ENCODE assay signal across 21 cellular contexts in genomic region chr2:191183516-191183915, GRCh38. TPM values are rescaled to one million over a fixed set of nuclear protein-coding genes. Genes with fewer than 3 reads are reported as not detected.
DNase-seq lines count a peak whose midpoint lies in the region; ATAC-seq and TF ChIP-seq lines count a peak whose summit lies in the region.
"Had no signal": no experiment of that assay in that cellular context is flagged by ENCODE, and none has a peak within 500 bp of the region (broad histone marks: within the 10 kb centered on the region; RNA-seq: fewer than 3 reads in every experiment).

No MANE protein-coding gene starts in this region.

- no peak overlapping the region for H4K91ac ChIP-seq in IMR-90 (ENCODE audit: insufficient read depth, low read depth, low read length)

- H3K9me1 ChIP-seq in IMR-90 (ENCODE audit: insufficient read depth, low read length): no peaks in the 10 kb centered on the region

- peak overlapping the region; percentile 12 for H3K27ac Mint-ChIP-seq in activated naive CD4-positive, alpha-beta T cell treated with anti-CD3 and anti-CD28 coated beads, Interleukin-2, amount 50 U/mL, for 24 hours
- H3K27ac Mint-ChIP-seq in activated naive CD4-positive, alpha-beta T cell treated with anti-CD3 and anti-CD28 coated beads, Interleukin-2, amount 10 ng/mL, durations not matched to agents 7 days and 5 days: no peak overlapping the region
- H3K27ac Mint-ChIP-seq in naive thymus-derived CD4-positive, alpha-beta T cell: no peak overlapping the region
- H3K27ac Mint-ChIP-seq: CD4-positive, alpha-beta memory T cell; GM23338; H9 had no signal

- CTCF ChIA-PET in activated naive CD4-positive, alpha-beta T cell treated with anti-CD3 and anti-CD28 coated beads, Interleukin-2, amount 10 ng/mL, durations not matched to agents 7 days and 5 days (lab: Charles Lee): interaction anchor here (0.9 to 1.3 kb wide), 3 partner anchors 11 to 77 kb away, joined by 3 to 4 read pairs (median 4); no protein-coding TSS in a partner anchor
- CTCF ChIA-PET in IMR-90 (lab: Yijun Ruan, JAX): no interaction called here
- CTCF ChIA-PET in naive thymus-derived CD4-positive, alpha-beta T cell (lab: Charles Lee): interaction anchor here (1.0 kb wide), 1 partner anchor 28 kb away, joined by 3 read pairs; no protein-coding TSS in a partner anchor

- intact Hi-C loops in IMR-90 (cut with micrococcal nuclease): no loop called here
- intact Hi-C loops in left lung (cut with DNase I): no loop called here
- intact Hi-C loops in upper lobe of right lung (cut with DNase I): no loop called here
- intact Hi-C loops in naive thymus-derived CD4-positive, alpha-beta T cell (cut with micrococcal nuclease): no loop called here

- POLR2A ChIA-PET in IMR-90 (lab: Charles Lee; ENCODE audit: unreplicated experiment): no interaction called here
- POLR2A ChIA-PET in naive thymus-derived CD4-positive, alpha-beta T cell (lab: Charles Lee): no interaction called here

- H4K8ac ChIP-seq in IMR-90 (ENCODE audit: low read depth in 2 of 2, low read length in 2 of 2): no peak overlapping the region

- H3K36me3 ChIP-seq in IMR-90 (ENCODE audit: control insufficient read depth, insufficient read depth, low read length): no peaks in the 10 kb centered on the region
- H3K36me3 ChIP-seq in left lung: no peaks in the 10 kb centered on the region
- no peaks in the 10 kb centered on the region for H3K36me3 ChIP-seq in upper lobe of right lung
- H3K36me3 ChIP-seq in naive thymus-derived CD4-positive, alpha-beta T cell (ENCODE audit: control insufficient read depth in 2 of 3, insufficient read depth in 3 of 3, low read length in 3 of 3): no peaks in the 10 kb centered on the region
- H3K36me3 ChIP-seq: BE2C; BLaER1 treated with 17β-estradiol and CSF1 and Interleukin-3, amounts not matched to agents 10 nM and 100 nM had no signal

- no peak for TF ChIP-seq POLR2A in IMR-90 (IDR thresholded peaks at IDR 0.05; ENCODE audit: low read depth, low read length)

- no peaks in the 10 kb centered on the region for H3K9me3 Mint-ChIP-seq in activated naive CD4-positive, alpha-beta T cell treated with anti-CD3 and anti-CD28 coated beads, Interleukin-2, amount 50 U/mL, for 24 hours
- no peaks in the 10 kb centered on the region for H3K9me3 Mint-ChIP-seq in activated naive CD4-positive, alpha-beta T cell treated with anti-CD3 and anti-CD28 coated beads, Interleukin-2, amount 10 ng/mL, durations not matched to agents 7 days and 5 days
- H3K9me3 Mint-ChIP-seq in naive thymus-derived CD4-positive, alpha-beta T cell: peaks cover 0 to 4% (median 0%) of the 10 kb centered on the region in 11 donors
- H3K9me3 Mint-ChIP-seq: CD4-positive, alpha-beta memory T cell; GM23338; H9 had no signal

- ATAC-seq in IMR-90 (ENCODE audit: low read depth) (no peak), left lung (peak; percentile 51), upper lobe of right lung (peak; percentile 67)
- ATAC-seq in naive thymus-derived CD4-positive, alpha-beta T cell: no peak
- ATAC-seq: GM23338, HCT116 had no signal

- H3K9me3 ChIP-seq in IMR-90 (ENCODE audit: control insufficient read depth, insufficient read depth, low read length) (no peaks in the 10 kb centered on the region), left lung (no peaks in the 10 kb centered on the region), upper lobe of right lung (no peaks in the 10 kb centered on the region)
- H3K9me3 ChIP-seq in naive thymus-derived CD4-positive, alpha-beta T cell (ENCODE audit: control insufficient read depth in 2 of 3, low read length in 3 of 3): no peaks in the 10 kb centered on the region
- H3K9me3 ChIP-seq: BE2C; BLaER1 treated with 17β-estradiol and CSF1 and Interleukin-3, amounts not matched to agents 10 nM and 100 nM had no signal

- TF ChIP-seq CTCF in IMR-90 (conservative IDR thresholded peaks at IDR 0.05; ENCODE audit: low read depth, low read length): no peak
- TF ChIP-seq CTCF in left lung (IDR thresholded peaks at IDR 0.05): no peak
- TF ChIP-seq CTCF in upper lobe of right lung (IDR thresholded peaks at IDR 0.05): no peak

- H3K23ac ChIP-seq in IMR-90 (ENCODE audit: low read depth, low read length): no peak overlapping the region

- H2BK15ac ChIP-seq in IMR-90 (ENCODE audit: low read depth, low read length): no peak overlapping the region

- no peak overlapping the region for H3K4ac ChIP-seq in IMR-90 (ENCODE audit: low read depth, low read length)

- H2BK5ac ChIP-seq in IMR-90 (ENCODE audit: low read depth, low read length, poor library complexity, severe bottlenecking): no peak overlapping the region

- DNase-seq in activated naive CD4-positive, alpha-beta T cell treated with anti-CD3 and anti-CD28 coated beads, Interleukin-2, amount 10 ng/mL, durations not matched to agents 7 days and 5 days: no peak
- DNase-seq in IMR-90: no peak
- no peak for DNase-seq in left lung
- no peak for DNase-seq in upper lobe of right lung
- no peak for DNase-seq in occipital lobe (lab: John Stamatoyannopoulos, UW)
- DNase-seq in naive thymus-derived CD4-positive, alpha-beta T cell: no peak
- no peak for DNase-seq in DMS153 (lab: John Stamatoyannopoulos, UW)
- DNase-seq: ACHN; AML-193; BE2C; CD4-positive, alpha-beta memory T cell; COR-L47; DMS79; GF-D8; H9 had no signal

- H3K14ac ChIP-seq in IMR-90 (replicated peaks; ENCODE audit: low read depth, low read length): no peak overlapping the region

- no TSS peak for BruUV-seq in IMR-90 (replicated peaks; lab: Mats Ljungman, UMichigan)

- in situ Hi-C loops in IMR-90 (cut with MboI; ENCODE audit: low sequenced_read_pairs): no loop called here

- H3K9ac ChIP-seq in IMR-90 (ENCODE audit: low read depth, low read length): no peak overlapping the region
- H3K9ac ChIP-seq: BLaER1 treated with 17β-estradiol and CSF1 and Interleukin-3, amounts not matched to agents 10 nM and 100 nM had no signal

- H3K27me3 ChIP-seq in IMR-90 (ENCODE audit: control insufficient read depth, insufficient read depth, low read length): no peaks in the 10 kb centered on the region
- H3K27me3 ChIP-seq in left lung: no peaks in the 10 kb centered on the region
- H3K27me3 ChIP-seq in upper lobe of right lung: no peaks in the 10 kb centered on the region
- no peaks in the 10 kb centered on the region for H3K27me3 ChIP-seq in naive thymus-derived CD4-positive, alpha-beta T cell (ENCODE audit: control insufficient read depth in 2 of 2, insufficient read depth in 2 of 2, low read length in 2 of 2)
- H3K27me3 ChIP-seq: BE2C; BLaER1 treated with 17β-estradiol and CSF1 and Interleukin-3, amounts not matched to agents 10 nM and 100 nM had no signal

- H3K4me2 ChIP-seq in IMR-90 (ENCODE audit: low read depth, low read length): no peak overlapping the region
- H3K4me2 ChIP-seq: BLaER1 treated with 17β-estradiol and CSF1 and Interleukin-3, amounts not matched to agents 10 nM and 100 nM; GM23338 had no signal

- H3K4me3 ChIP-seq in IMR-90 (ENCODE audit: insufficient read depth, low read depth, low read length): no peak overlapping the region
- no peak overlapping the region for H3K4me3 ChIP-seq in left lung
- no peak overlapping the region for H3K4me3 ChIP-seq in upper lobe of right lung
- H3K4me3 ChIP-seq in naive thymus-derived CD4-positive, alpha-beta T cell (ENCODE audit: low read length): no peak overlapping the region
- H3K4me3 ChIP-seq: BLaER1 treated with 17β-estradiol and CSF1 and Interleukin-3, amounts not matched to agents 10 nM and 100 nM; GM23338 had no signal

- H3K56ac ChIP-seq in IMR-90 (ENCODE audit: extremely low read depth, insufficient read depth, low read length): no peak overlapping the region

- peak overlapping the region; percentile 10; the same call in 1 of the 2 replicates for H3K18ac ChIP-seq in IMR-90 (ENCODE audit: low read depth, low read length)

- no peak overlapping the region for H4K5ac ChIP-seq in IMR-90 (ENCODE audit: low read depth, low read length)

- no peak overlapping the region for H2AK5ac ChIP-seq in IMR-90 (ENCODE audit: low read depth, low read length)

- H2BK20ac ChIP-seq in IMR-90 (ENCODE audit: low read depth, low read length): no peak overlapping the region

- H2AFZ ChIP-seq in IMR-90 (replicated peaks; ENCODE audit: low read length, poor library complexity): no peak overlapping the region
- H2AFZ ChIP-seq: GM23338 had no signal

- H4K20me1 ChIP-seq in IMR-90 (ENCODE audit: insufficient read depth, low read length): no peaks in the 10 kb centered on the region
- H4K20me1 ChIP-seq: BLaER1 treated with 17β-estradiol and CSF1 and Interleukin-3, amounts not matched to agents 10 nM and 100 nM had no signal

- dilution Hi-C loops in IMR-90 (cut with HindIII; ENCODE audit: low sequenced_read_pairs, unreplicated experiment): no loop called here

- H2BK120ac ChIP-seq in IMR-90 (ENCODE audit: low read depth, low read length): no peak overlapping the region

- no peak overlapping the region for H3K4me3 Mint-ChIP-seq in activated naive CD4-positive, alpha-beta T cell treated with anti-CD3 and anti-CD28 coated beads, Interleukin-2, amount 50 U/mL, for 24 hours
- H3K4me3 Mint-ChIP-seq in activated naive CD4-positive, alpha-beta T cell treated with anti-CD3 and anti-CD28 coated beads, Interleukin-2, amount 10 ng/mL, durations not matched to agents 7 days and 5 days: no peak overlapping the region
- no peak overlapping the region for H3K4me3 Mint-ChIP-seq in naive thymus-derived CD4-positive, alpha-beta T cell
- H3K4me3 Mint-ChIP-seq: CD4-positive, alpha-beta memory T cell; GM23338; H9 had no signal

- peaks cover 11% of the 10 kb centered on the region for H3K4me1 Mint-ChIP-seq in activated naive CD4-positive, alpha-beta T cell treated with anti-CD3 and anti-CD28 coated beads, Interleukin-2, amount 50 U/mL, for 24 hours
- peaks cover 7% of the 10 kb centered on the region for H3K4me1 Mint-ChIP-seq in activated naive CD4-positive, alpha-beta T cell treated with anti-CD3 and anti-CD28 coated beads, Interleukin-2, amount 10 ng/mL, durations not matched to agents 7 days and 5 days
- H3K4me1 Mint-ChIP-seq in naive thymus-derived CD4-positive, alpha-beta T cell: peaks cover 4 to 35% (median 11%) of the 10 kb centered on the region in 7 donors
- H3K4me1 Mint-ChIP-seq: H9 had no signal

- H2AK9ac ChIP-seq in IMR-90 (replicated peaks; ENCODE audit: low read depth, low read length, poor library complexity): no peak overlapping the region

- peaks cover 4% of the 10 kb centered on the region; the same call in 1 of the 2 replicates for H3K4me1 ChIP-seq in IMR-90 (ENCODE audit: control insufficient read depth, insufficient read depth, low read length)
- H3K4me1 ChIP-seq in left lung: no peaks in the 10 kb centered on the region
- no peaks in the 10 kb centered on the region for H3K4me1 ChIP-seq in upper lobe of right lung
- H3K4me1 ChIP-seq in naive thymus-derived CD4-positive, alpha-beta T cell (ENCODE audit: control insufficient read depth in 2 of 2, insufficient read depth in 2 of 2, low read length in 2 of 2): peaks cover 0 to 5% of the 10 kb centered on the region in 2 donors
- H3K4me1 ChIP-seq: BE2C; BLaER1 treated with 17β-estradiol and CSF1 and Interleukin-3, amounts not matched to agents 10 nM and 100 nM had no signal

- H3K27ac ChIP-seq in IMR-90 (ENCODE audit: insufficient read depth, low read length): no peak overlapping the region
- no peak overlapping the region for H3K27ac ChIP-seq in left lung
- no peak overlapping the region for H3K27ac ChIP-seq in upper lobe of right lung
- H3K27ac ChIP-seq in naive thymus-derived CD4-positive, alpha-beta T cell (ENCODE audit: low read depth, low read length): no peak overlapping the region
- H3K27ac ChIP-seq: 22Rv1; BLaER1 treated with 17β-estradiol and CSF1 and Interleukin-3, amounts not matched to agents 10 nM and 100 nM had no signal

- no peaks in the 10 kb centered on the region for H3K27me3 Mint-ChIP-seq in activated naive CD4-positive, alpha-beta T cell treated with anti-CD3 and anti-CD28 coated beads, Interleukin-2, amount 50 U/mL, for 24 hours
- H3K27me3 Mint-ChIP-seq in activated naive CD4-positive, alpha-beta T cell treated with anti-CD3 and anti-CD28 coated beads, Interleukin-2, amount 10 ng/mL, durations not matched to agents 7 days and 5 days: peaks cover 3% of the 10 kb centered on the region
- no peaks in the 10 kb centered on the region for H3K27me3 Mint-ChIP-seq in naive thymus-derived CD4-positive, alpha-beta T cell

- no peaks in the 10 kb centered on the region for H3K79me1 ChIP-seq in IMR-90 (ENCODE audit: low read depth in 1 of 2, low read length in 2 of 2)

- no peak for TF ChIP-seq RAD21 in IMR-90 (IDR thresholded peaks at IDR 0.05; ENCODE audit: low read length)

- H3K36me3 Mint-ChIP-seq in activated naive CD4-positive, alpha-beta T cell treated with anti-CD3 and anti-CD28 coated beads, Interleukin-2, amount 50 U/mL, for 24 hours: no peaks in the 10 kb centered on the region
- H3K36me3 Mint-ChIP-seq in activated naive CD4-positive, alpha-beta T cell treated with anti-CD3 and anti-CD28 coated beads, Interleukin-2, amount 10 ng/mL, durations not matched to agents 7 days and 5 days: no peaks in the 10 kb centered on the region
- peaks cover 0 to 4% (median 0%) of the 10 kb centered on the region in 5 donors for H3K36me3 Mint-ChIP-seq in naive thymus-derived CD4-positive, alpha-beta T cell
- H3K36me3 Mint-ChIP-seq: CD4-positive, alpha-beta memory T cell had no signal

RNA-seq across cellular contexts. Expression of gene STAT4, which starts 32.7 kb away (rescaled TPM):
- total RNA-seq in IMR-90 (2012; rRNA removed) (0.28 and 0.36 TPM in 2 replicates), left lung (1 to 10 TPM; 4.4 to 4.5 TPM), upper lobe of right lung (8.0 TPM), occipital lobe (1.2 TPM)
- polyA plus RNA-seq in IMR-90 (2012; rRNA removed): 0.47 and 0.48 TPM in 2 replicates
- polyA plus RNA-seq in IMR-90 (2012; cell fraction: cytosol; rRNA removed): 0.07 and 0.08 TPM in 2 replicates
- 0.27 and 3.1 TPM in 2 replicates for polyA plus RNA-seq in IMR-90 (2012; cell fraction: nucleus; rRNA removed; ENCODE audit: low replicate concordance)
- total RNA-seq in naive thymus-derived CD4-positive, alpha-beta T cell: 100 to 1,000 TPM; 106 to 132 (median 122) TPM
- polyA plus RNA-seq in naive thymus-derived CD4-positive, alpha-beta T cell: 10 to 100 TPM; 52.4 to 78.2 TPM
- total RNA-seq: G401 had no signal

Comparison
In these comparisons a context has a peak if more than half of its experiments do, and no peak if none do; other contexts are left out.
1. ATAC-seq: peak in left lung (single experiment) and upper lobe of right lung (single experiment); none in IMR-90 (single experiment) and naive thymus-derived CD4-positive, alpha-beta T cell (single experiment).
2. RNA of gene STAT4, which starts 32.7 kb away (total RNA-seq): 106 to 132 TPM in naive thymus-derived CD4-positive, alpha-beta T cell; 8.0 TPM in upper lobe of right lung (single experiment), 4.4 to 4.5 TPM in left lung, 1.2 TPM in occipital lobe (single experiment) and 0.28 to 0.36 TPM in IMR-90; every median in the first group is over 10 times any median in the second.